29 cellular contexts compared by ENCODE assay signal in the genomic region with DNA sequence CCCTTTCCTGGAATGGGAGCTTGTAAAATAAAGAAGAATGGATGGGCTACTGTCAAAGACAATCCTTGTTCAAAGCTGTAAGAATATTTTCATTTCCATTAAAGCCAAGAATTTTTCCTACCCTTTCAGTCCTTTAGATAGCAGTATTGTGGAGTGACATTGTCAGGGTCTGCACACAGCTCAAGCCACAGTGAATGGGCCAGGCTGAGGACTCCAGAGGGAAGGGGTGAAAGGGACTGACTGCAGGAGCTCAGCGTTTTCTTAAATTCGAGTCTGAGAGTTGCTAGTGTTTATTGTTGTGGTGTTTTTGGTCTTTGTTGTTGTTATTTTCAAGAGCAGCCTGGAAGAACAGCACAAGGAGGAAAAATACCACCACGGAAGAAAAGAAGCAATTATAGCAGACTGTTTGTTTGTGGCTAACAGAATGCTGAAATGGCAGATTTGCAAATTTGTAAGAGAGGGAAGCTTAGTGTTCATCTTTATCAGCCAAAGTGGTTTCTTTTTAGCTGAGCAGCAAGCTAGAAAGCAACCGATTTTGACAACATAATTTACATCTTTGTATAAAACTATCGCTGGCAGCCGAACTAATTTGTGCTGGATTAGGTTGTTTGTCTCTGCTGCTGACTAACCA.
A peak's percentile ranks its signal among the peaks of the same experiment; 100 is the strongest.
DNase-seq lines count a peak whose midpoint lies in the region; ATAC-seq and TF ChIP-seq lines count a peak whose summit lies in the region.
"Had no signal": no experiment of that assay in that cellular context is flagged by ENCODE, and none has a peak within 500 bp of the region (broad histone marks: within the 10 kb centered on the region; RNA-seq: fewer than 3 reads in every experiment).

No MANE protein-coding gene starts in this region.

- no peak overlapping the region for H4K8ac ChIP-seq in neuronal stem cell (ENCODE audit: low read depth, low read length)

- no peak overlapping the region for H2AK5ac ChIP-seq in neuronal stem cell (ENCODE audit: low read depth, low read length)

- H4K91ac ChIP-seq in neuronal stem cell (ENCODE audit: low read depth, low read length, poor library complexity) = no peak overlapping the region

- no peak overlapping the region for H2BK5ac ChIP-seq in neuronal stem cell (ENCODE audit: low read length)

- peaks cover 2% of the 10 kb centered on the region for H3K27me3 Mint-ChIP-seq in activated CD8-positive, alpha-beta T cell treated with anti-CD3 and anti-CD28 coated beads for 36 hours

- no CpG with 5 or more reads among the region's 6 CpGs for WGBS in neuronal stem cell (ENCODE audit: extremely low coverage in 2 of 2, insufficient read length in 2 of 2, insufficient replicate concordance in 1 of 2), 2 donors

- H2BK12ac ChIP-seq in neuronal stem cell (ENCODE audit: low read length) = no peak overlapping the region

- ATAC-seq in activated CD8-positive, alpha-beta T cell treated with anti-CD3 and anti-CD28 coated beads for 36 hours = no peak
- ATAC-seq: activated CD4-positive, alpha-beta T cell treated with anti-CD3 and anti-CD28 coated beads for 36 hours; activated T-helper 17 cell treated with anti-CD3 and anti-CD28 coated beads, Interleukin-2, amount 50 U/mL, for 72 hours; left cardiac atrium; Panc1; stimulated activated memory B cell treated with anti-CD40 and anti-IgM and Interleukin-4, amounts not matched to agents 10 μg/mL and 1 μg/mL and 100 μg/mL, for 72 hours had no signal

- H3K4me2 ChIP-seq in neuronal stem cell (ENCODE audit: insufficient read depth, low read length, poor library complexity, severe bottlenecking) = no peak overlapping the region
- H3K4me2 ChIP-seq: BLaER1 had no signal

- no peak overlapping the region for H2BK120ac ChIP-seq in neuronal stem cell (ENCODE audit: low read depth, low read length)

- CTCF ChIA-PET in HEK293T (lab: Yijun Ruan, JAX) = interaction anchor here (0.8 to 1.0 kb wide), 3 partner anchors 8 to 85 kb away, joined by 3 to 5 read pairs (median 3); no protein-coding TSS in a partner anchor
- CTCF ChIA-PET in activated CD8-positive, alpha-beta T cell treated with anti-CD3 and anti-CD28 coated beads for 36 hours (lab: Charles Lee) = no interaction called here

- H3K4me1 Mint-ChIP-seq in activated CD8-positive, alpha-beta T cell treated with anti-CD3 and anti-CD28 coated beads for 36 hours (ENCODE audit: low read depth) = no peaks in the 10 kb centered on the region
- H3K4me1 Mint-ChIP-seq: activated CD4-positive, alpha-beta T cell treated with anti-CD3 and anti-CD28 coated beads for 36 hours; activated T-helper 17 cell treated with anti-CD3 and anti-CD28 coated beads, Interleukin-2, amount 50 U/mL, for 72 hours; stimulated activated memory B cell treated with anti-CD40 and anti-IgM and Interleukin-4, amounts not matched to agents 10 μg/mL and 1 μg/mL and 100 μg/mL, for 72 hours had no signal

- no peak overlapping the region for H3K9ac ChIP-seq in neuronal stem cell (ENCODE audit: low read depth, low read length, poor library complexity)
- H3K9ac ChIP-seq: BLaER1 had no signal

- TF ChIP-seq CTCF in activated CD8-positive, alpha-beta T cell treated with anti-CD3 and anti-CD28 coated beads for 36 hours (IDR thresholded peaks at IDR 0.05) = no peak

- no peak overlapping the region for H3K18ac ChIP-seq in neuronal stem cell (ENCODE audit: low read length)

- H3K36me3 Mint-ChIP-seq in activated CD8-positive, alpha-beta T cell treated with anti-CD3 and anti-CD28 coated beads for 36 hours (ENCODE audit: low read depth) = no peaks in the 10 kb centered on the region
- H3K36me3 Mint-ChIP-seq: stimulated activated memory B cell treated with anti-CD40 and anti-IgM and Interleukin-4, amounts not matched to agents 10 μg/mL and 1 μg/mL and 100 μg/mL, for 72 hours had no signal

- no peak overlapping the region for H3K27ac Mint-ChIP-seq in activated CD8-positive, alpha-beta T cell treated with anti-CD3 and anti-CD28 coated beads for 36 hours
- H3K27ac Mint-ChIP-seq: activated CD4-positive, alpha-beta T cell treated with anti-CD3 and anti-CD28 coated beads for 36 hours; activated T-helper 17 cell treated with anti-CD3 and anti-CD28 coated beads, Interleukin-2, amount 50 U/mL, for 72 hours; stimulated activated memory B cell treated with anti-CD40 and anti-IgM and Interleukin-4, amounts not matched to agents 10 μg/mL and 1 μg/mL and 100 μg/mL, for 72 hours; T-helper 2 cell treated with Interferon-gamma antibody and Interleukin-4, amounts not matched to agents 5 μg/mL and 100 μg/mL, for 36 hours had no signal

- no peak overlapping the region for H3K4ac ChIP-seq in neuronal stem cell (ENCODE audit: low read length)

- no peak overlapping the region for H3K4me3 ChIP-seq in neuronal stem cell (ENCODE audit: low read length in 2 of 2)
- H3K4me3 ChIP-seq: BLaER1, upper lobe of left lung had no signal

- H3K27me3 ChIP-seq in neuronal stem cell (ENCODE audit: control insufficient read depth in 3 of 3, insufficient read depth in 3 of 3, low read depth in 1 of 3, low read length in 3 of 3) = no peaks in the 10 kb centered on the region
- H3K27me3 ChIP-seq: BLaER1, upper lobe of left lung had no signal

- H3K36me3 ChIP-seq in neuronal stem cell (replicated peaks in 1 of 2; ENCODE audit: control insufficient read depth in 2 of 2, insufficient read depth in 2 of 2, low read length in 2 of 2) = no peaks in the 10 kb centered on the region
- H3K36me3 ChIP-seq: BLaER1, brain microvascular endothelial cell, upper lobe of left lung had no signal

- peak overlapping the region; percentile 78 for H2AFZ ChIP-seq in neuronal stem cell (ENCODE audit: low read length)

- H3K9me3 Mint-ChIP-seq in activated CD8-positive, alpha-beta T cell treated with anti-CD3 and anti-CD28 coated beads for 36 hours = no peaks in the 10 kb centered on the region
- H3K9me3 Mint-ChIP-seq: activated T-helper 17 cell treated with anti-CD3 and anti-CD28 coated beads, Interleukin-2, amount 50 U/mL, for 72 hours; stimulated activated memory B cell treated with anti-CD40 and anti-IgM and Interleukin-4, amounts not matched to agents 10 μg/mL and 1 μg/mL and 100 μg/mL, for 72 hours; T-helper 2 cell treated with Interferon-gamma antibody and Interleukin-4, amounts not matched to agents 5 μg/mL and 100 μg/mL, for 36 hours had no signal

- peaks cover 2 to 9% of the 10 kb centered on the region in 2 donors for H3K4me1 ChIP-seq in neuronal stem cell (ENCODE audit: control insufficient read depth in 2 of 2, insufficient read depth in 1 of 2, low read depth in 1 of 2, low read length in 2 of 2)
- H3K4me1 ChIP-seq: BLaER1 had no signal

- POLR2A ChIA-PET in HEK293T (lab: Yijun Ruan, JAX) = interaction anchor here (1.1 to 2.2 kb wide), 3 partner anchors 10 to 222 kb away, joined by 4 to 9 read pairs (median 5); partner anchors contain the start of gene ZNF503
- POLR2A ChIA-PET in activated CD8-positive, alpha-beta T cell treated with anti-CD3 and anti-CD28 coated beads for 36 hours (lab: Charles Lee) = no interaction called here

- H3K14ac ChIP-seq in neuronal stem cell (ENCODE audit: low read length) = no peak overlapping the region

- intact Hi-C loops in activated CD8-positive, alpha-beta T cell treated with anti-CD3 and anti-CD28 coated beads for 36 hours (cut with micrococcal nuclease) = no loop called here

- no peak overlapping the region for H3K4me3 Mint-ChIP-seq in activated CD8-positive, alpha-beta T cell treated with anti-CD3 and anti-CD28 coated beads for 36 hours
- H3K4me3 Mint-ChIP-seq: activated CD4-positive, alpha-beta T cell treated with anti-CD3 and anti-CD28 coated beads for 36 hours; activated T-helper 17 cell treated with anti-CD3 and anti-CD28 coated beads, Interleukin-2, amount 50 U/mL, for 72 hours; stimulated activated memory B cell treated with anti-CD40 and anti-IgM and Interleukin-4, amounts not matched to agents 10 μg/mL and 1 μg/mL and 100 μg/mL, for 72 hours; T-helper 2 cell treated with Interferon-gamma antibody and Interleukin-4, amounts not matched to agents 5 μg/mL and 100 μg/mL, for 36 hours had no signal

- H3K27ac ChIP-seq in neuronal stem cell (replicated peaks; ENCODE audit: low read length) = no peak overlapping the region
- H3K27ac ChIP-seq: BLaER1, brain microvascular endothelial cell, upper lobe of left lung had no signal

- H2BK15ac ChIP-seq in neuronal stem cell (ENCODE audit: low read length) = no peak overlapping the region

- DNase-seq in HEK293T (ENCODE audit: extremely low spot score) (no peak), NCI-H526 (lab: John Stamatoyannopoulos, UW) (peak; percentile 6 to 38), foreskin melanocyte (peak; percentile 31), neuronal stem cell (ENCODE audit: low spot score) (peak; percentile 26), activated gamma-delta T cell treated with Interleukin-2 at 50 U/mL for 16 hours (no peak), NCI-H1092 treated with DMSO at 0.1 percent for 48 hours (lab: John Stamatoyannopoulos, UW) (no peak), DMS53 treated with DMSO at 0.1 percent for 48 hours (lab: John Stamatoyannopoulos, UW; ENCODE audit: unreplicated experiment) (no peak)
- no peak for DNase-seq in activated CD8-positive, alpha-beta T cell treated with anti-CD3 and anti-CD28 coated beads for 36 hours
- DNase-seq: activated CD4-positive, alpha-beta T cell treated with anti-CD3 and anti-CD28 coated beads for 36 hours; activated naive CD4-positive, alpha-beta T cell treated with anti-CD3 and anti-CD28 coated beads, Interleukin-2, amount 50 U/mL, for 16 hours; amniotic stem cell; brain microvascular endothelial cell; DMS 273 treated with DMSO at 0.1 percent for 48 hours; EL; hippocampal formation; left cardiac atrium; mammary epithelial cell; MM.1S; NCI-H1694; NCI-H2171 treated with DMSO at 0.1 percent for 48 hours; NCI-H510A; Right ventricle myocardium superior; substantia nigra; upper lobe of left lung had no signal

- no peaks in the 10 kb centered on the region for H3K9me3 ChIP-seq in neuronal stem cell (replicated peaks in 1 of 2; ENCODE audit: control insufficient read depth in 2 of 2, insufficient read depth in 1 of 2, low read depth in 1 of 2, low read length in 2 of 2)
- H3K9me3 ChIP-seq: BLaER1, upper lobe of left lung had no signal

- H3K23ac ChIP-seq in neuronal stem cell (ENCODE audit: low read depth, low read length, poor library complexity) = no peak overlapping the region

- H3K79me1 ChIP-seq in neuronal stem cell (ENCODE audit: low read depth, low read length) = no peaks in the 10 kb centered on the region

TF ChIP-seq in HEK293T, 16 proteins besides CTCF, POLR2A, EP300 and RAD21 (continues in another document):
- TF ChIP-seq LEF1 (IDR thresholded peaks at IDR 0.05; ENCODE audit: borderline replicate concordance) (no peak), SP1 (IDR thresholded peaks at IDR 0.05) (no peak), ELF4 (IDR thresholded peaks at IDR 0.05) (no peak), L3MBTL2 (conservative IDR thresholded peaks at IDR 0.05) (no peak), HDGF (IDR thresholded peaks at IDR 0.05; ENCODE audit: borderline replicate concordance) (no peak), CTBP1 (IDR thresholded peaks at IDR 0.05; ENCODE audit: borderline replicate concordance) (no peak)

Comparison
In these comparisons a context has a peak if more than half of its experiments do, and no peak if none do; other contexts are left out.
1. DNase-seq: peak in NCI-H526 (2 of 2), foreskin melanocyte (single experiment) and neuronal stem cell (single experiment); none in HEK293T (single experiment), activated CD8-positive, alpha-beta T cell treated with anti-CD3 and anti-CD28 coated beads for 36 hours (single experiment), activated gamma-delta T cell treated with Interleukin-2 at 50 U/mL for 16 hours (single experiment), NCI-H1092 treated with DMSO at 0.1 percent for 48 hours (single experiment) and DMS53 treated with DMSO at 0.1 percent for 48 hours (single experiment).